Comparison of ENCODE assay signal across 8 cellular contexts in genomic region chrX:151359931-151360871, GRCh38. TPM values are rescaled to one million over a fixed set of nuclear protein-coding genes. Genes with fewer than 3 reads are reported as not detected.
DNase-seq lines count a peak whose midpoint lies in the region; ATAC-seq and TF ChIP-seq lines count a peak whose summit lies in the region.

No MANE protein-coding gene starts in this region.

- peak; percentile 78 for ATAC-seq in GM21423 (IDR thresholded peaks at IDR 0.05; ENCODE audit: unreplicated experiment)
- peak; percentile 53 to 74 for ATAC-seq in natural killer cell treated with Interleukin-12 subunit alpha and Interleukin-12 subunit beta and Interleukin-15 and Interleukin-18, amount 100 ng/mL, for 72 hours

- H3K4me1 Mint-ChIP-seq in natural killer cell treated with Interleukin-12 subunit alpha and Interleukin-12 subunit beta and Interleukin-15 and Interleukin-18, amount 100 ng/mL, for 72 hours (ENCODE audit: low read depth in 2 of 2), result peaks cover 0 to 4% of the 10 kb centered on the region in 2 donors

- peak; percentile 6 for DNase-seq in DMS53 treated with DMSO at 0.1 percent for 48 hours (lab: John Stamatoyannopoulos, UW; ENCODE audit: unreplicated experiment)
- DNase-seq in M059J (ENCODE audit: low read depth), result peak; percentile 26
- peak; percentile 35 for DNase-seq in activated CD4-positive, alpha-beta T cell treated with anti-CD3 and anti-CD28 coated beads, Interleukin-2, amount 50 U/mL, for 1 hour
- peak; percentile 15 for DNase-seq in epithelial cell of esophagus (ENCODE audit: low read depth)
- no peak for DNase-seq in natural killer cell treated with Interleukin-12 subunit alpha and Interleukin-12 subunit beta and Interleukin-15 and Interleukin-18, amount 100 ng/mL, for 72 hours (ENCODE audit: low spot score)
- DNase-seq in NCI-H446 treated with DMSO at 0.1 percent for 48 hours (lab: John Stamatoyannopoulos, UW), result no peak
- no peak for DNase-seq in occipital lobe (lab: John Stamatoyannopoulos, UW)

- H3K4me3 ChIP-seq in epithelial cell of esophagus (ENCODE audit: low read length), result no peak overlapping the region

- H3K27ac Mint-ChIP-seq in natural killer cell treated with Interleukin-12 subunit alpha and Interleukin-12 subunit beta and Interleukin-15 and Interleukin-18, amount 100 ng/mL, for 72 hours, result no peak overlapping the region

- H3K9me3 Mint-ChIP-seq in natural killer cell treated with Interleukin-12 subunit alpha and Interleukin-12 subunit beta and Interleukin-15 and Interleukin-18, amount 100 ng/mL, for 72 hours, result no peaks in the 10 kb centered on the region

- H3K4me3 Mint-ChIP-seq in natural killer cell treated with Interleukin-12 subunit alpha and Interleukin-12 subunit beta and Interleukin-15 and Interleukin-18, amount 100 ng/mL, for 72 hours, result no peak overlapping the region

- peaks cover 10 to 32% of the 10 kb centered on the region in 2 donors for H3K27me3 Mint-ChIP-seq in natural killer cell treated with Interleukin-12 subunit alpha and Interleukin-12 subunit beta and Interleukin-15 and Interleukin-18, amount 100 ng/mL, for 72 hours

- peak; percentile 63 for TF ChIP-seq CTCF in epithelial cell of esophagus (IDR thresholded peaks at IDR 0.05; ENCODE audit: insufficient read depth, low read depth, low read length, missing control alignments)

- H3K36me3 Mint-ChIP-seq in natural killer cell treated with Interleukin-12 subunit alpha and Interleukin-12 subunit beta and Interleukin-15 and Interleukin-18, amount 100 ng/mL, for 72 hours, result no peaks in the 10 kb centered on the region

RNA-seq across cellular contexts. Expression of gene VMA21, which starts 36.8 kb away (rescaled TPM):
- total RNA-seq in M059J (2014; rRNA removed; shearing (Covaris generic)), result 126 and 147 TPM in 2 replicates
- total RNA-seq in natural killer cell treated with Interleukin-12 subunit alpha and Interleukin-12 subunit beta and Interleukin-15 and Interleukin-18, amount 100 ng/mL, for 72 hours, result 10 to 100 TPM; 21.2 to 25.2 TPM
- total RNA-seq in occipital lobe, result 162 TPM

Comparison
In these comparisons a context has a peak if more than half of its experiments do, and no peak if none do; other contexts are left out.
1. DNase-seq: peak in DMS53 treated with DMSO at 0.1 percent for 48 hours (single experiment), M059J (single experiment), activated CD4-positive, alpha-beta T cell treated with anti-CD3 and anti-CD28 coated beads, Interleukin-2, amount 50 U/mL, for 1 hour (single experiment) and epithelial cell of esophagus (single experiment); none in natural killer cell treated with Interleukin-12 subunit alpha and Interleukin-12 subunit beta and Interleukin-15 and Interleukin-18, amount 100 ng/mL, for 72 hours (single experiment), NCI-H446 treated with DMSO at 0.1 percent for 48 hours (single experiment) and occipital lobe (single experiment).